27 cellular contexts compared by ENCODE assay signal in the genomic region with DNA sequence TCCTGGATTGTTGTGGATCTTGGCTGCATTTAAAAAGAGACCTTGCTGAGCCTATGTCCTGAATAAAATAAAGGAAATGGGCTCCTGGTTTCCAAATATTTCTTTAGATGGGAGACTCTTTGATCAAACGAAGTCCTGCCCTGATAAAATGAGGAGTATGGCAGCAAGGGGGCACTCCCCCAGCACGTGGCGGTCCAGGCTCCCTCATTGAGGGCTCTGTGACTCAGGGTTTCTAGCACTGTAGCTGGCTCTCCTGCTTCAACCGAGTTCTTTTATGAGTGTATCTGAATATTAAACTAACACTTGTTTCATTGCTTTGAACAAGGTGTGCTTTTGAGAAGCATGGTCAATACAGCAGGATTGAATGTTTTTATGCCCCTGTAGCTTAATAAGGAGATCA.
"Had no signal": no experiment of that assay in that cellular context is flagged by ENCODE, and none has a peak within 500 bp of the region (broad histone marks: within the 10 kb centered on the region; RNA-seq: fewer than 3 reads in every experiment).

No MANE protein-coding gene starts in this region.

- H3K4me1 ChIP-seq: gastrocnemius medialis, left lung had no signal

- ATAC-seq: esophagus mucosa; gastrocnemius medialis; heart right ventricle; left cardiac atrium; left lung; left ventricle myocardium superior; naive thymus-derived CD4-positive, alpha-beta T cell had no signal

- FAIRE-seq: colon, endothelial cell of umbilical vein, islet of Langerhans, keratinocyte had no signal

- H3K4me3 ChIP-seq: coronary artery, dorsolateral prefrontal cortex, esophagus squamous epithelium, gastrocnemius medialis, heart right ventricle, left lung, lung had no signal

- H3K27ac Mint-ChIP-seq: memory B cell; naive thymus-derived CD4-positive, alpha-beta T cell had no signal

- H3K4me3 Mint-ChIP-seq: memory B cell; naive thymus-derived CD4-positive, alpha-beta T cell had no signal

- H3K27ac ChIP-seq: coronary artery, esophagus squamous epithelium, gastrocnemius medialis, left lung had no signal

- H3K9me3 ChIP-seq: esophagus squamous epithelium, gastrocnemius medialis had no signal

- DNase-seq: dermis blood vessel endothelial cell; dorsolateral prefrontal cortex; effector CD4-positive, alpha-beta T cell; effector memory CD4-positive, alpha-beta T cell; esophagus squamous epithelium; foreskin fibroblast; foreskin melanocyte; gastrocnemius medialis; glutamatergic neuron; head of caudate nucleus; heart right ventricle; hippocampal formation; left cardiac atrium; left lung; left ventricle myocardium superior; mammary epithelial cell; mesendoderm; midbrain; naive thymus-derived CD4-positive, alpha-beta T cell had no signal

- H3K4me1 Mint-ChIP-seq: memory B cell had no signal

- H3K27me3 ChIP-seq: dorsolateral prefrontal cortex, esophagus squamous epithelium, gastrocnemius medialis, heart right ventricle, left lung had no signal

- H3K36me3 ChIP-seq: esophagus squamous epithelium, gastrocnemius medialis, heart right ventricle, left lung had no signal
